ENCODE assay signal across 1 cellular context in the genomic region with DNA sequence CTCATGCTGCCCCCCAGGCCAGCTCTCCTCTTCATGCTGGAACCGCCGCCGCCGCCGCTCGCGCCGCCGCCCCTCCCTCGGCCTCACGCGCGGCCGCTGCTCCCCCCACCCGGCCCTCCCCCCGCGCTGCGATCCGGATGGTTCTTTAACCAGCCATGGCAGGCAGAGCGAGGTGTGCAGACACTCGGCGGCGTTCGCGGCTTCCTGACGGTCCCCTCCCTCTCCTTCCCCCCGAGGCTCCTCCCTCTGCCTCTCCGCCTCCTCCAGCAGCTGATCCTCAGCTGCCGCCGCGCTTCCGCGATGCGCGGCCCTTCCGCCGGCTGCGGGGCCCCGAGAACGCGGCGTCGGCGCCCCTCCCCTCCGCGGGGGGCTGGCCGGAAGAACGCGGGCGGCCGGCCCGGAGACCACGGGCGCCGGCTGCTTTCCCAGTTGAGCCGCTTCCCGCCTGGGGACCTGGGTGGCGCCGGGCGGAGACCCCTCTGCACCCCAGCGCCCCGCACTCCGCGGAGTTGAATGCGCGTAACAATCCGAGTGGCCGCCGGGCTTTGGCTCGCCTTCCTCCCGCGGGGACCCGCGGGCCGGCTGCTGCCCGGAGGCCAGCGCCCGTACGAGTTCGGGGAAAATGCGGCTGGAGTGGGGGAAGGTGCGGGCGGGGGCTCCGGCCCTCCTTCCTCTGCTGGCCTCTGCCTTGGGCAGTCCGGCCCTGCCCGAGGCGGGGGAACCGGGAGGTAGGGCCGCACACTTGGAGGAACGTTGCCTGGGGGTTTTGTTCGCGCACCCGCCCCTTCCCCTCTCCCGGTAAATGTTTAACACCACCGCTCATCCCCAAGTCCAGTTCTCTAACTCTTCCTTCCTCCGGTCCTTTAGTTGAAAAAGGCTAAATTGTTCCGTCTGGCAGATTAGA.
A peak's percentile ranks its signal among the peaks of the same experiment; 100 is the strongest.
TF ChIP-seq lines count a peak whose summit lies in the region.

Gene DCAF5 (minus strand): TSS at position 176 of the 904 bp plus-strand sequence. CDS start 141 bp downstream, at position 35.

TF ChIP-seq in HepG2, 621 proteins besides CTCF, POLR2A, EP300 and RAD21 (continued from another document and continues in another):
- no peak for TF ChIP-seq SNAPC4 (CRISPR knock-in tag; IDR thresholded peaks at IDR 0.05)
- TF ChIP-seq HCFC1 (IDR thresholded peaks at IDR 0.05; ENCODE audit: low read depth, low read length), result peak; percentile 13; the same call in 1 of the 2 replicates
- TF ChIP-seq NRL (CRISPR knock-in tag; IDR thresholded peaks at IDR 0.05; ENCODE audit: borderline replicate concordance), result 0 out of 2 replicates have a peak, but pooled peaks have one; percentile 43
- no peak for TF ChIP-seq SOX6 (IDR thresholded peaks at IDR 0.05)
- no peak; the same call in 1 of the 2 replicates for TF ChIP-seq SOX6 (CRISPR knock-in tag; IDR thresholded peaks at IDR 0.05)
- TF ChIP-seq, protein P1, sequence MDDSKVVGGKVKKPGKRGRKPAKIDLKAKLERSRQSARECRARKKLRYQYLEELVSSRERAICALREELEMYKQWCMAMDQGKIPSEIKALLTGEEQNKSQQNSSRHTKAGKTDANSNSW (CRISPR knock-in tag; IDR thresholded peaks at IDR 0.05; ENCODE audit: borderline replicate concordance), result no peak
- TF ChIP-seq CEBPG (CRISPR knock-in tag; IDR thresholded peaks at IDR 0.05), result no peak
- 0 out of 2 replicates have a peak, but pooled peaks have one; percentile 19 for TF ChIP-seq ZNF225 (CRISPR knock-in tag; IDR thresholded peaks at IDR 0.05)
- peak; percentile 70; the same call in 1 of the 2 replicates for TF ChIP-seq MEIS2 (CRISPR knock-in tag; IDR thresholded peaks at IDR 0.05)
- 0 out of 2 replicates have a peak, but pooled peaks have one; percentile 23 for TF ChIP-seq SOX5 (CRISPR knock-in tag; IDR thresholded peaks at IDR 0.05; ENCODE audit: borderline replicate concordance)
- TF ChIP-seq ZNF543 (CRISPR knock-in tag; IDR thresholded peaks at IDR 0.05), result no peak
- TF ChIP-seq TAF15 (IDR thresholded peaks at IDR 0.05; ENCODE audit: low read depth, low read length, poor library complexity, severe bottlenecking), result peak; percentile 58
- TF ChIP-seq, protein P2, sequence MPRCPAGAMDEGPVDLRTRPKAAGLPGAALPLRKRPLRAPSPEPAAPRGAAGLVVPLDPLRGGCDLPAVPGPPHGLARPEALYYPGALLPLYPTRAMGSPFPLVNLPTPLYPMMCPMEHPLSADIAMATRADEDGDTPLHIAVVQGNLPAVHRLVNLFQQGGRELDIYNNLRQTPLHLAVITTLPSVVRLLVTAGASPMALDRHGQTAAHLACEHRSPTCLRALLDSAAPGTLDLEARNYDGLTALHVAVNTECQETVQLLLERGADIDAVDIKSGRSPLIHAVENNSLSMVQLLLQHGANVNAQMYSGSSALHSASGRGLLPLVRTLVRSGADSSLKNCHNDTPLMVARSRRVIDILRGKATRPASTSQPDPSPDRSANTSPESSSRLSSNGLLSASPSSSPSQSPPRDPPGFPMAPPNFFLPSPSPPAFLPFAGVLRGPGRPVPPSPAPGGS (CRISPR knock-in tag; IDR thresholded peaks at IDR 0.05), result peak; percentile 67; the same call in 1 of the 2 replicates
- no peak for TF ChIP-seq DBP (CRISPR knock-in tag; IDR thresholded peaks at IDR 0.05; ENCODE audit: not compliant biosample characterization)
- peak; percentile 43; the same call in 1 of the 2 replicates for TF ChIP-seq ZNF501 (CRISPR knock-in tag; IDR thresholded peaks at IDR 0.05)
- 0 out of 2 replicates have a peak, but pooled peaks have one; percentile 28 for TF ChIP-seq ZNF770 (CRISPR knock-in tag; IDR thresholded peaks at IDR 0.05)
- peak; percentile 66; the same call in 1 of the 3 replicates for TF ChIP-seq MXI1 (IDR thresholded peaks at IDR 0.05; ENCODE audit: borderline replicate concordance, low read depth, low read length)
- TF ChIP-seq ZNF687 (CRISPR knock-in tag; IDR thresholded peaks at IDR 0.05), result peak; percentile 69
- TF ChIP-seq ZNF605 (CRISPR knock-in tag; IDR thresholded peaks at IDR 0.05), result 0 out of 2 replicates have a peak, but pooled peaks have one; percentile 28
- peak; percentile 82 for TF ChIP-seq GABPB1 (CRISPR knock-in tag; IDR thresholded peaks at IDR 0.05)
- TF ChIP-seq AGO2 (optimal IDR thresholded peaks at IDR 0.05; ENCODE audit: low read depth, low read length), result peak; percentile 88
- 0 out of 2 replicates have a peak, but pooled peaks have one; percentile 58 for TF ChIP-seq GATAD1 (CRISPR knock-in tag; IDR thresholded peaks at IDR 0.05)
- TF ChIP-seq AGO1 (IDR thresholded peaks at IDR 0.05; ENCODE audit: low read depth, low read length, poor library complexity, severe bottlenecking), result peak; percentile 83
- TF ChIP-seq TEAD3 (CRISPR knock-in tag; optimal IDR thresholded peaks at IDR 0.05; ENCODE audit: borderline replicate concordance), result peak; percentile 16
- peak; percentile 57; the same call in 1 of the 2 replicates for TF ChIP-seq HOXA3 (CRISPR knock-in tag; IDR thresholded peaks at IDR 0.05)
- TF ChIP-seq, protein P3, sequence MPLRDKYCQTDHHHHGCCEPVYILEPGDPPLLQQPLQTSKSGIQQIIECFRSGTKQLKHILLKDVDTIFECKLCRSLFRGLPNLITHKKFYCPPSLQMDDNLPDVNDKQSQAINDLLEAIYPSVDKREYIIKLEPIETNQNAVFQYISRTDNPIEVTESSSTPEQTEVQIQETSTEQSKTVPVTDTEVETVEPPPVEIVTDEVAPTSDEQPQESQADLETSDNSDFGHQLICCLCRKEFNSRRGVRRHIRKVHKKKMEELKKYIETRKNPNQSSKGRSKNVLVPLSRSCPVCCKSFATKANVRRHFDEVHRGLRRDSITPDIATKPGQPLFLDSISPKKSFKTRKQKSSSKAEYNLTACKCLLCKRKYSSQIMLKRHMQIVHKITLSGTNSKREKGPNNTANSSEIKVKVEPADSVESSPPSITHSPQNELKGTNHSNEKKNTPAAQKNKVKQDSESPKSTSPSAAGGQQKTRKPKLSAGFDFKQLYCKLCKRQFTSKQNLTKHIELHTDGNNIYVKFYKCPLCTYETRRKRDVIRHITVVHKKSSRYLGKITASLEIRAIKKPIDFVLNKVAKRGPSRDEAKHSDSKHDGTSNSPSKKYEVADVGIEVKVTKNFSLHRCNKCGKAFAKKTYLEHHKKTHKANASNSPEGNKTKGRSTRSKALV (CRISPR knock-in tag; IDR thresholded peaks at IDR 0.05), result peak; percentile 48; the same call in 1 of the 2 replicates
- no peak for TF ChIP-seq ZNF138 (CRISPR knock-in tag; IDR thresholded peaks at IDR 0.05; ENCODE audit: low read depth)
- TF ChIP-seq ZNF550 (CRISPR knock-in tag; IDR thresholded peaks at IDR 0.05; ENCODE audit: borderline replicate concordance), result no peak
- TF ChIP-seq, protein P4, sequence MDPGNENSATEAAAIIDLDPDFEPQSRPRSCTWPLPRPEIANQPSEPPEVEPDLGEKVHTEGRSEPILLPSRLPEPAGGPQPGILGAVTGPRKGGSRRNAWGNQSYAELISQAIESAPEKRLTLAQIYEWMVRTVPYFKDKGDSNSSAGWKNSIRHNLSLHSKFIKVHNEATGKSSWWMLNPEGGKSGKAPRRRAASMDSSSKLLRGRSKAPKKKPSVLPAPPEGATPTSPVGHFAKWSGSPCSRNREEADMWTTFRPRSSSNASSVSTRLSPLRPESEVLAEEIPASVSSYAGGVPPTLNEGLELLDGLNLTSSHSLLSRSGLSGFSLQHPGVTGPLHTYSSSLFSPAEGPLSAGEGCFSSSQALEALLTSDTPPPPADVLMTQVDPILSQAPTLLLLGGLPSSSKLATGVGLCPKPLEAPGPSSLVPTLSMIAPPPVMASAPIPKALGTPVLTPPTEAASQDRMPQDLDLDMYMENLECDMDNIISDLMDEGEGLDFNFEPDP (CRISPR knock-in tag; conservative IDR thresholded peaks at IDR 0.05), result 0 out of 2 replicates have a peak, but pooled peaks have one; percentile 67
- TF ChIP-seq, protein P5, sequence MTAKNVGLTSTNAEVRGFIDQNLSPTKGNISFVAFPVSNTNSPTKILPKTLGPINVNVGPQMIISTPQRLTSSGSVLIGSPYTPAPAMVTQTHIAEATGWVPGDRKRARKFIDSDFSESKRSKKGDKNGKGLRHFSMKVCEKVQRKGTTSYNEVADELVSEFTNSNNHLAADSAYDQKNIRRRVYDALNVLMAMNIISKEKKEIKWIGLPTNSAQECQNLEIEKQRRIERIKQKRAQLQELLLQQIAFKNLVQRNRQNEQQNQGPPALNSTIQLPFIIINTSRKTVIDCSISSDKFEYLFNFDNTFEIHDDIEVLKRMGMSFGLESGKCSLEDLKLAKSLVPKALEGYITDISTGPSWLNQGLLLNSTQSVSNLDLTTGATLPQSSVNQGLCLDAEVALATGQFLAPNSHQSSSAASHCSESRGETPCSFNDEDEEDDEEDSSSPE (CRISPR knock-in tag; IDR thresholded peaks at IDR 0.05), result peak; percentile 52; the same call in 1 of the 2 replicates
- TF ChIP-seq NFYC (CRISPR knock-in tag; IDR thresholded peaks at IDR 0.05), result no peak
- 0 out of 2 replicates have a peak, but pooled peaks have one; percentile 63 for TF ChIP-seq ETV5 (CRISPR knock-in tag; IDR thresholded peaks at IDR 0.05; ENCODE audit: borderline replicate concordance)
- peak; percentile 89 for TF ChIP-seq ASH2L (IDR thresholded peaks at IDR 0.05; ENCODE audit: insufficient read length, low read depth, low read length)
- no peak for TF ChIP-seq CREB1 (IDR thresholded peaks at IDR 0.05)
- TF ChIP-seq CREB1 (CRISPR knock-in tag; IDR thresholded peaks at IDR 0.05), result 0 out of 2 replicates have a peak, but pooled peaks have one; percentile 20
- peak; percentile 66; the same call in 1 of the 2 replicates for TF ChIP-seq TAF1 (CRISPR knock-in tag; IDR thresholded peaks at IDR 0.05)
